9 cellular contexts compared by ENCODE assay signal in genomic region chr7:4657640-4658417, GRCh38.
"Had no signal": no experiment of that assay in that cellular context is flagged by ENCODE, and none has a peak within 500 bp of the region (broad histone marks: within the 10 kb centered on the region; RNA-seq: fewer than 3 reads in every experiment).

No MANE protein-coding gene starts in this region.

- H2AFZ ChIP-seq: GM23248 had no signal

- ATAC-seq: HCT116 had no signal

- DNase-seq: GM23248, GOT3, H7, HFFc6, Karpas-422, KBM-7 had no signal

- H3K27ac ChIP-seq: GM23248, KMS-11 had no signal

- H3K9ac ChIP-seq: GM23248, KMS-11 had no signal

- H3K36me3 ChIP-seq: HAP-1 had no signal

- H3K4me1 ChIP-seq: HAP-1 had no signal

- H3K4me3 ChIP-seq: GM23248, HAP-1 had no signal

- H3K4me2 ChIP-seq: KMS-11 had no signal
